Comparison of ENCODE assay signal across 1 cellular context in genomic region chr3:196942915-196943277, GRCh38.
TF ChIP-seq lines count a peak whose summit lies in the region.

No MANE protein-coding gene starts in this region.

TF ChIP-seq in IMR-90, 13 proteins besides CTCF, POLR2A, EP300 and RAD21:
- TF ChIP-seq, protein P1, sequence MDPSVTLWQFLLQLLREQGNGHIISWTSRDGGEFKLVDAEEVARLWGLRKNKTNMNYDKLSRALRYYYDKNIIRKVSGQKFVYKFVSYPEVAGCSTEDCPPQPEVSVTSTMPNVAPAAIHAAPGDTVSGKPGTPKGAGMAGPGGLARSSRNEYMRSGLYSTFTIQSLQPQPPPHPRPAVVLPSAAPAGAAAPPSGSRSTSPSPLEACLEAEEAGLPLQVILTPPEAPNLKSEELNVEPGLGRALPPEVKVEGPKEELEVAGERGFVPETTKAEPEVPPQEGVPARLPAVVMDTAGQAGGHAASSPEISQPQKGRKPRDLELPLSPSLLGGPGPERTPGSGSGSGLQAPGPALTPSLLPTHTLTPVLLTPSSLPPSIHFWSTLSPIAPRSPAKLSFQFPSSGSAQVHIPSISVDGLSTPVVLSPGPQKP (IDR thresholded peaks at IDR 0.05; ENCODE audit: borderline replicate concordance, low read depth, low read length), result no peak
- TF ChIP-seq BHLHE40 (IDR thresholded peaks at IDR 0.05; ENCODE audit: low read depth, low read length) (no peak), RFX5 (IDR thresholded peaks at IDR 0.05; ENCODE audit: low read depth, low read length) (no peak), SMC3 (IDR thresholded peaks at IDR 0.05; ENCODE audit: low read depth, low read length) (no peak), MAZ (IDR thresholded peaks at IDR 0.05; ENCODE audit: borderline replicate concordance, low read depth, low read length) (no peak), RCOR1 (IDR thresholded peaks at IDR 0.05; ENCODE audit: insufficient replicate concordance, low read length) (no peak), MAFK (IDR thresholded peaks at IDR 0.05; ENCODE audit: low read depth, low read length) (no peak)
- TF ChIP-seq, protein P2, sequence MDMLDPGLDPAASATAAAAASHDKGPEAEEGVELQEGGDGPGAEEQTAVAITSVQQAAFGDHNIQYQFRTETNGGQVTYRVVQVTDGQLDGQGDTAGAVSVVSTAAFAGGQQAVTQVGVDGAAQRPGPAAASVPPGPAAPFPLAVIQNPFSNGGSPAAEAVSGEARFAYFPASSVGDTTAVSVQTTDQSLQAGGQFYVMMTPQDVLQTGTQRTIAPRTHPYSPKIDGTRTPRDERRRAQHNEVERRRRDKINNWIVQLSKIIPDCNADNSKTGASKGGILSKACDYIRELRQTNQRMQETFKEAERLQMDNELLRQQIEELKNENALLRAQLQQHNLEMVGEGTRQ (IDR thresholded peaks at IDR 0.05; ENCODE audit: low read depth, low read length), result no peak
TF ChIP-seq in IMR-90: peak in this region for 0.
